Comparison of ENCODE assay signal across 8 cellular contexts in the genomic region with DNA sequence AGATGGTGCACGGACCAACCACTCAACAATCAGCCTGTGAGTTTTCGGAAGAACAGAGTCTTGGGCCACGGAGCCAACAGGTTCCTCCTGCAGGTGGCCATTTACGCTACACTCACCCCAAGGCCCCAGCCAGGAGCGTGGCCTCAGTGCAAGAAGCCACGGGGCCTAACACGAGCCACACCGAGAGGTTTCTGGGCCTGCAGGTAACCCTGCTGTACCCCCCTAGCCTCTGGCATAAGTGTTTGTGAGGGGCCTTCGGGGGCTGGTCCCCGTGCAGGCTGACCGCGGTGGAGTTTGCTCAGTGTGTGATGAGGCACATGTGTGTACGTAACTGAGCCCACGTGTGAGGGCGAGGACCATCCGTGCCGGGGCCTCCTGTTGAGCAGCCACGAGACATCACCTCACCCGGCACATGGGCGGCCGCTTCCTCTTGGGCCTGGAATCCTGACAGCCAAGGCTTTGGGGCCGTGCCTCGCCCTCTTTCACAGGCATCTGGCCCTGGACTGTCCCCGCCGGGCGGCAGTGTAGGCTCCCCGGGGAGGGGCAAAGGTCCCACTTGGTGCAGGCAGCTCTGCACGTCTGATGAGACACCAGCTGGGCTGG.
DNase-seq lines count a peak whose midpoint lies in the region; ATAC-seq and TF ChIP-seq lines count a peak whose summit lies in the region.

No MANE protein-coding gene starts in this region.

- H3K27ac Mint-ChIP-seq in CD8-positive, alpha-beta T cell = peak overlapping the region; percentile 95
- H3K27ac Mint-ChIP-seq in activated CD4-positive, alpha-beta memory T cell treated with anti-CD3 and anti-CD28 coated beads, Interleukin-2, amount 10 ng/mL, durations not matched to agents 7 days and 5 days = peak overlapping the region; percentile 96

- no peaks in the 10 kb centered on the region for H3K9me3 ChIP-seq in CD8-positive, alpha-beta T cell (ENCODE audit: low read length)
- H3K9me3 ChIP-seq in mononuclear cell (ENCODE audit: low read depth, low read length) (no peaks in the 10 kb centered on the region), BE2C (no peaks in the 10 kb centered on the region), WERI-Rb-1 (ENCODE audit: severe bottlenecking) (no peaks in the 10 kb centered on the region)

- peak; percentile 37 for ATAC-seq in CD8-positive, alpha-beta T cell
- ATAC-seq in GM21717 (IDR thresholded peaks at IDR 0.05; ENCODE audit: unreplicated experiment) = peak; percentile 17
- ATAC-seq in GM18502 (IDR thresholded peaks at IDR 0.05; ENCODE audit: poor library complexity, unreplicated experiment) = no peak

- peaks cover 31% of the 10 kb centered on the region for H3K4me1 Mint-ChIP-seq in CD8-positive, alpha-beta T cell (ENCODE audit: low read depth)
- H3K4me1 Mint-ChIP-seq in activated CD4-positive, alpha-beta memory T cell treated with anti-CD3 and anti-CD28 coated beads, Interleukin-2, amount 10 ng/mL, durations not matched to agents 7 days and 5 days = peaks cover 36% of the 10 kb centered on the region

- no peaks in the 10 kb centered on the region for H3K36me3 Mint-ChIP-seq in CD8-positive, alpha-beta T cell
- H3K36me3 Mint-ChIP-seq in activated CD4-positive, alpha-beta memory T cell treated with anti-CD3 and anti-CD28 coated beads, Interleukin-2, amount 10 ng/mL, durations not matched to agents 7 days and 5 days (ENCODE audit: low read depth) = no peaks in the 10 kb centered on the region

- no peaks in the 10 kb centered on the region for H3K27me3 Mint-ChIP-seq in CD8-positive, alpha-beta T cell (ENCODE audit: low read depth)
- H3K27me3 Mint-ChIP-seq in activated CD4-positive, alpha-beta memory T cell treated with anti-CD3 and anti-CD28 coated beads, Interleukin-2, amount 10 ng/mL, durations not matched to agents 7 days and 5 days = no peaks in the 10 kb centered on the region

- no peaks in the 10 kb centered on the region for H3K36me3 ChIP-seq in CD8-positive, alpha-beta T cell (ENCODE audit: insufficient read depth, low read length)
- H3K36me3 ChIP-seq in BE2C (no peaks in the 10 kb centered on the region), WERI-Rb-1 (no peaks in the 10 kb centered on the region)

- POLR2A ChIA-PET in CD8-positive, alpha-beta T cell (lab: Charles Lee) = interaction anchor here (0.6 to 2.7 kb wide), 7 partner anchors 15 to 364 kb away, joined by 3 to 29 read pairs (median 3); partner anchors contain the start of genes DLL1 and PHF10
- POLR2A ChIA-PET in activated CD4-positive, alpha-beta memory T cell treated with anti-CD3 and anti-CD28 coated beads, Interleukin-2, amount 10 ng/mL, durations not matched to agents 7 days and 5 days (lab: Charles Lee) = interaction anchor here (1.0 to 3.2 kb wide), 4 partner anchors 8 to 218 kb away, joined by 3 to 30 read pairs (median 4); partner anchors contain the start of gene FAM120B

- peaks cover 27% of the 10 kb centered on the region for H3K4me1 ChIP-seq in CD8-positive, alpha-beta T cell (ENCODE audit: insufficient read depth, low read length)
- H3K4me1 ChIP-seq in mononuclear cell (ENCODE audit: insufficient read depth, low read length) = peaks cover 24% of the 10 kb centered on the region
- no peaks in the 10 kb centered on the region; the same call in 1 of the 2 replicates for H3K4me1 ChIP-seq in BE2C

- peak overlapping the region; percentile 91 for H3K4me3 Mint-ChIP-seq in CD8-positive, alpha-beta T cell
- peak overlapping the region; percentile 83 for H3K4me3 Mint-ChIP-seq in activated CD4-positive, alpha-beta memory T cell treated with anti-CD3 and anti-CD28 coated beads, Interleukin-2, amount 10 ng/mL, durations not matched to agents 7 days and 5 days

- no peaks in the 10 kb centered on the region for H3K9me3 Mint-ChIP-seq in CD8-positive, alpha-beta T cell
- H3K9me3 Mint-ChIP-seq in activated CD4-positive, alpha-beta memory T cell treated with anti-CD3 and anti-CD28 coated beads, Interleukin-2, amount 10 ng/mL, durations not matched to agents 7 days and 5 days = no peaks in the 10 kb centered on the region

- peak overlapping the region; percentile 73 for H3K27ac ChIP-seq in CD8-positive, alpha-beta T cell (ENCODE audit: low read depth, low read length)
- H3K27ac ChIP-seq in WERI-Rb-1 = no peak overlapping the region

- no peak for TF ChIP-seq CTCF in CD8-positive, alpha-beta T cell (IDR thresholded peaks at IDR 0.05)
- TF ChIP-seq CTCF in BE2C (IDR thresholded peaks at IDR 0.05; ENCODE audit: low read depth, low read length) (no peak), WERI-Rb-1 (IDR thresholded peaks at IDR 0.05; ENCODE audit: low read depth, low read length) (no peak)

- peak in 3 of 7 experiments; percentile 23 to 59 (median 51) for DNase-seq in CD8-positive, alpha-beta T cell
- DNase-seq in activated CD4-positive, alpha-beta memory T cell treated with anti-CD3 and anti-CD28 coated beads, Interleukin-2, amount 10 ng/mL, durations not matched to agents 7 days and 5 days = peak; percentile 37
- DNase-seq in BE2C = no peak
- DNase-seq in WERI-Rb-1 = no peak
- DNase-seq in NCI-H510A treated with DMSO at 0.1 percent for 48 hours (lab: John Stamatoyannopoulos, UW) = no peak

- intact Hi-C loops in CD8-positive, alpha-beta T cell (cut with DNase I, micrococcal nuclease) = loop anchor here (2.0 to 5.0 kb wide), 5 partner anchors 58 to 219 kb away; partner anchors contain the start of genes DLL1 (in 1 of the 2) and FAM120B (in 1 of the 2)

- peak overlapping the region; percentile 73 for H3K4me3 ChIP-seq in CD8-positive, alpha-beta T cell (ENCODE audit: low read depth, low read length)
- H3K4me3 ChIP-seq in mononuclear cell (ENCODE audit: low read length) (peak overlapping the region; percentile 27), BE2C (ENCODE audit: low read depth, low read length) (no peak overlapping the region), WERI-Rb-1 (ENCODE audit: low read depth, low read length) (no peak overlapping the region)

- H3K27me3 ChIP-seq in CD8-positive, alpha-beta T cell (ENCODE audit: insufficient read depth, low read length) = no peaks in the 10 kb centered on the region
- H3K27me3 ChIP-seq in mononuclear cell (ENCODE audit: insufficient read depth, low read length) (no peaks in the 10 kb centered on the region), BE2C (no peaks in the 10 kb centered on the region), WERI-Rb-1 (ENCODE audit: insufficient read depth, low read depth, severe bottlenecking) (no peaks in the 10 kb centered on the region)

- CTCF ChIA-PET in CD8-positive, alpha-beta T cell (lab: Charles Lee) = interaction anchor here (0.8 to 1.9 kb wide), 4 partner anchors 11 to 203 kb away, joined by 3 to 8 read pairs (median 4); partner anchors contain the start of gene DLL1
- CTCF ChIA-PET in activated CD4-positive, alpha-beta memory T cell treated with anti-CD3 and anti-CD28 coated beads, Interleukin-2, amount 10 ng/mL, durations not matched to agents 7 days and 5 days (lab: Charles Lee) = interaction anchor here (1.4 to 1.5 kb wide), 2 partner anchors 59 to 441 kb away, joined by 7 to 10 read pairs; no protein-coding TSS in a partner anchor

Comparison
In these comparisons a context has a peak if more than half of its experiments do, and no peak if none do; other contexts are left out.
1. H3K4me3 ChIP-seq: peak in CD8-positive, alpha-beta T cell (single experiment) and mononuclear cell (single experiment); none in BE2C (single experiment) and WERI-Rb-1 (single experiment).